ENCODE assay signal across 17 cellular contexts in genomic region chr6:112469306-112469705, GRCh38.
DNase-seq lines count a peak whose midpoint lies in the region; TF ChIP-seq lines count a peak whose summit lies in the region.
"Had no signal": no experiment of that assay in that cellular context is flagged by ENCODE, and none has a peak within 500 bp of the region (broad histone marks: within the 10 kb centered on the region; RNA-seq: fewer than 3 reads in every experiment).

No MANE protein-coding gene starts in this region.

- H2BK15ac ChIP-seq in neuronal stem cell (ENCODE audit: low read length), result no peak overlapping the region

- H3K36me3 Mint-ChIP-seq in Caco-2 (ENCODE audit: insufficient read depth, unreplicated experiment) (no peaks in the 10 kb centered on the region), HFFc6 (ENCODE audit: low read depth) (no peaks in the 10 kb centered on the region)

- H3K27ac ChIP-seq in mammary epithelial cell (ENCODE audit: insufficient read depth, low read depth, low read length) (peak overlapping the region; percentile 51), neuronal stem cell (replicated peaks; ENCODE audit: low read length) (no peak overlapping the region)
- H3K27ac ChIP-seq: KMS-11 had no signal

- H3K4me3 Mint-ChIP-seq in Caco-2 (ENCODE audit: unreplicated experiment) (no peak overlapping the region), HFFc6 (no peak overlapping the region; the same call in 1 of the 2 replicates)
- H3K4me3 Mint-ChIP-seq: CD4-positive, alpha-beta T cell had no signal

- H3K27me3 Mint-ChIP-seq in Caco-2 (ENCODE audit: insufficient read depth, unreplicated experiment), result no peaks in the 10 kb centered on the region
- no peaks in the 10 kb centered on the region for H3K27me3 Mint-ChIP-seq in HFFc6 (ENCODE audit: insufficient read depth)

- no peak overlapping the region for H4K8ac ChIP-seq in neuronal stem cell (ENCODE audit: low read depth, low read length)

- H3K27ac Mint-ChIP-seq in Caco-2 (ENCODE audit: unreplicated experiment) (peak overlapping the region; percentile 87), HFFc6 (peak overlapping the region; percentile 64)
- H3K27ac Mint-ChIP-seq: CD4-positive, alpha-beta T cell had no signal

- H3K27me3 ChIP-seq in Caco-2 (replicated peaks; ENCODE audit: control insufficient read depth, insufficient read depth, low read length) (no peaks in the 10 kb centered on the region), mammary epithelial cell (ENCODE audit: insufficient read depth, low read length) (no peaks in the 10 kb centered on the region), neuronal stem cell (ENCODE audit: control insufficient read depth in 3 of 3, insufficient read depth in 3 of 3, low read depth in 1 of 3, low read length in 3 of 3) (no peaks in the 10 kb centered on the region)

- H2BK5ac ChIP-seq in neuronal stem cell (ENCODE audit: low read length), result no peak overlapping the region

- H3K9ac ChIP-seq in mammary epithelial cell (ENCODE audit: insufficient read depth, low read length) (no peak overlapping the region), neuronal stem cell (ENCODE audit: low read depth, low read length, poor library complexity) (no peak overlapping the region)
- H3K9ac ChIP-seq: KMS-11 had no signal

- H2AFZ ChIP-seq in mammary epithelial cell (ENCODE audit: low read depth, low read length), result peak overlapping the region; percentile 5
- peak overlapping the region; percentile 3 for H2AFZ ChIP-seq in neuronal stem cell (ENCODE audit: low read length)

- H3K4me3 ChIP-seq in Caco-2 (ENCODE audit: low read depth, low read length) (no peak overlapping the region), mammary epithelial cell (replicated peaks in 1 of 3; ENCODE audit: insufficient read depth in 1 of 3, low read depth in 2 of 3, low read length in 3 of 3) (no peak overlapping the region), neuronal stem cell (ENCODE audit: low read length in 2 of 2) (no peak overlapping the region)

- H3K23ac ChIP-seq in neuronal stem cell (ENCODE audit: low read depth, low read length, poor library complexity), result no peak overlapping the region

- no peaks in the 10 kb centered on the region for H3K79me2 ChIP-seq in mammary epithelial cell (ENCODE audit: insufficient read depth, low read length)

- H3K4me1 ChIP-seq in Caco-2 (peaks cover 44% of the 10 kb centered on the region), mammary epithelial cell (ENCODE audit: insufficient read depth, low read length) (peaks cover 19% of the 10 kb centered on the region), neuronal stem cell (ENCODE audit: control insufficient read depth in 2 of 2, insufficient read depth in 1 of 2, low read depth in 1 of 2, low read length in 2 of 2) (peaks cover 0 to 2% of the 10 kb centered on the region in 2 donors)

- H2BK12ac ChIP-seq in neuronal stem cell (ENCODE audit: low read length), result no peak overlapping the region

- no peaks in the 10 kb centered on the region for H3K79me1 ChIP-seq in neuronal stem cell (ENCODE audit: low read depth, low read length)

- no peak overlapping the region for H3K4ac ChIP-seq in neuronal stem cell (ENCODE audit: low read length)

- H3K9me3 Mint-ChIP-seq in Caco-2 (ENCODE audit: unreplicated experiment) (peaks cover 10% of the 10 kb centered on the region), HFFc6 (no peaks in the 10 kb centered on the region)
- H3K9me3 Mint-ChIP-seq: CD4-positive, alpha-beta T cell had no signal

- no peak overlapping the region for H3K4me2 ChIP-seq in mammary epithelial cell (ENCODE audit: insufficient read depth, low read depth, low read length)
- no peak overlapping the region for H3K4me2 ChIP-seq in neuronal stem cell (ENCODE audit: insufficient read depth, low read length, poor library complexity, severe bottlenecking)
- H3K4me2 ChIP-seq: KMS-11 had no signal

- H2AK5ac ChIP-seq in neuronal stem cell (ENCODE audit: low read depth, low read length), result no peak overlapping the region

- POLR2A ChIA-PET in Caco-2 (lab: Charles Lee), result no interaction called here

- WGBS in mammary epithelial cell (ENCODE audit: low coverage, missing lambda C conversion rate), result 60% methylated on average over 2 of the region's 2 CpGs
- WGBS in neuronal stem cell (ENCODE audit: extremely low coverage in 2 of 2, insufficient read length in 2 of 2, insufficient replicate concordance in 1 of 2), 2 donors, result no CpG with 5 or more reads among the region's 2 CpGs

- H3K9me3 ChIP-seq in Caco-2, result no peaks in the 10 kb centered on the region
- no peaks in the 10 kb centered on the region for H3K9me3 ChIP-seq in mammary epithelial cell (replicated peaks; ENCODE audit: insufficient read depth, low read length)
- no peaks in the 10 kb centered on the region for H3K9me3 ChIP-seq in neuronal stem cell (replicated peaks in 1 of 2; ENCODE audit: control insufficient read depth in 2 of 2, insufficient read depth in 1 of 2, low read depth in 1 of 2, low read length in 2 of 2)

- dilution Hi-C loops in mammary epithelial cell (cut with HindIII; ENCODE audit: low sequenced_read_pairs), result no loop called here

- intact Hi-C loops in Caco-2 (cut with micrococcal nuclease; ENCODE audit: unreplicated experiment) (no loop called here), mammary epithelial cell (cut with micrococcal nuclease) (no loop called here)

- DNase-seq in Caco-2, result no peak
- no peak for DNase-seq in HFFc6
- no peak for DNase-seq in mammary epithelial cell
- DNase-seq in neuronal stem cell (ENCODE audit: low spot score), result no peak
- no peak for DNase-seq in LoVo (ENCODE audit: low spot score)
- no peak for DNase-seq in superior temporal gyrus (ENCODE audit: extremely low spot score)
- no peak for DNase-seq in anterior cingulate cortex (lab: John Stamatoyannopoulos, UW)
- DNase-seq: CD4-positive, alpha-beta T cell; DMS153; NCI-H1092; NCI-H146; NCI-H2029 treated with DMSO at 0.1 percent for 48 hours; NCI-H2171; NCI-H446; NCI-H69; SHP77 had no signal

- TF ChIP-seq CTCF in Caco-2 (IDR thresholded peaks at IDR 0.05; ENCODE audit: insufficient read depth in 1 of 2, low read depth in 1 of 2, low read length in 1 of 2, severe bottlenecking in 1 of 2, unreplicated experiment in 1 of 2) (no peak), HFFc6 (IDR thresholded peaks at IDR 0.05) (no peak), mammary epithelial cell (conservative IDR thresholded peaks at IDR 0.05 in 1 of 2, IDR thresholded peaks at IDR 0.05 in 1 of 2; ENCODE audit: extremely low read depth in 1 of 2, insufficient read depth in 1 of 2, low read depth in 1 of 2, low read length in 2 of 2) (no peak)

- H3K36me3 ChIP-seq in Caco-2 (ENCODE audit: control insufficient read depth, insufficient read depth, low read length) (no peaks in the 10 kb centered on the region), mammary epithelial cell (ENCODE audit: insufficient read depth, low read length) (no peaks in the 10 kb centered on the region), neuronal stem cell (replicated peaks in 1 of 2; ENCODE audit: control insufficient read depth in 2 of 2, insufficient read depth in 2 of 2, low read length in 2 of 2) (no peaks in the 10 kb centered on the region)

- H4K91ac ChIP-seq in neuronal stem cell (ENCODE audit: low read depth, low read length, poor library complexity), result no peak overlapping the region

- BruUV-seq in Caco-2 (replicated peaks; lab: Mats Ljungman, UMichigan) (no TSS peak), mammary epithelial cell (replicated peaks; lab: Mats Ljungman, UMichigan) (no TSS peak)

- H3K4me1 Mint-ChIP-seq in Caco-2 (ENCODE audit: low read depth, unreplicated experiment), result peaks cover 24% of the 10 kb centered on the region
- peaks cover 52% of the 10 kb centered on the region for H3K4me1 Mint-ChIP-seq in HFFc6 (ENCODE audit: low read depth)

- H2BK120ac ChIP-seq in neuronal stem cell (ENCODE audit: low read depth, low read length), result no peak overlapping the region

- H3K14ac ChIP-seq in neuronal stem cell (ENCODE audit: low read length), result no peak overlapping the region

- no peaks in the 10 kb centered on the region for H4K20me1 ChIP-seq in mammary epithelial cell (ENCODE audit: insufficient read depth, low read length)

- no peak overlapping the region for H3K18ac ChIP-seq in neuronal stem cell (ENCODE audit: low read length)

- in situ Hi-C loops in mammary epithelial cell (cut with MboI; ENCODE audit: low sequenced_read_pairs in 2 of 2), result no loop called here

- CTCF ChIA-PET in Caco-2 (lab: Charles Lee), result no interaction called here
- CTCF ChIA-PET in mammary epithelial cell (lab: Charles Lee; ENCODE audit: low non-redundant PET), result no interaction called here
